Comparison of ENCODE assay signal across 19 cellular contexts in genomic region chr11:100963375-100963774, GRCh38.
DNase-seq lines count a peak whose midpoint lies in the region; FAIRE-seq lines count a peak whose summit lies in the region.
"Had no signal": no experiment of that assay in that cellular context is flagged by ENCODE, and none has a peak within 500 bp of the region (broad histone marks: within the 10 kb centered on the region; RNA-seq: fewer than 3 reads in every experiment).

No MANE protein-coding gene starts in this region.

- FAIRE-seq in endometrium (lab: Jason Lieb, UNC) (peak; percentile 54), HTR-8/SVneo (lab: Jason Lieb, UNC) (no peak)
- FAIRE-seq: H54 had no signal

- peak; percentile 6 for DNase-seq in EH (ENCODE audit: low read depth)
- peak; percentile 24 for DNase-seq in NCI-H226
- peak; percentile 25 for DNase-seq in iris pigment epithelial cell (ENCODE audit: low read depth)
- DNase-seq in activated CD4-positive, alpha-beta T cell treated with anti-CD3 and anti-CD28 coated beads for 1 hour = no peak
- DNase-seq in substantia nigra (lab: John Stamatoyannopoulos, UW) = no peak
- DNase-seq in HTR-8/SVneo (ENCODE audit: insufficient read length, low spot score) = no peak
- DNase-seq: Calu3, DMS153, DND-41, NCI-H1092 treated with DMSO at 0.1 percent for 48 hours, NCI-H1436 treated with DMSO at 0.1 percent for 48 hours, NCI-H187 treated with DMSO at 0.1 percent for 48 hours, NCI-H446 treated with DMSO at 0.1 percent for 48 hours, NCI-H526, NCI-H82, SHP77 had no signal

- H3K27ac ChIP-seq in substantia nigra (ENCODE audit: low read depth, low read length, poor library complexity, severe bottlenecking) = no peak overlapping the region
- H3K27ac ChIP-seq: RWPE1 had no signal

Comparison
In these comparisons a context has a peak if more than half of its experiments do, and no peak if none do; other contexts are left out.
1. DNase-seq: peak in EH (single experiment), NCI-H226 (single experiment) and iris pigment epithelial cell (single experiment); none in activated CD4-positive, alpha-beta T cell treated with anti-CD3 and anti-CD28 coated beads for 1 hour (single experiment), substantia nigra (0 of 49) and HTR-8/SVneo (single experiment).